In the genomic region with DNA sequence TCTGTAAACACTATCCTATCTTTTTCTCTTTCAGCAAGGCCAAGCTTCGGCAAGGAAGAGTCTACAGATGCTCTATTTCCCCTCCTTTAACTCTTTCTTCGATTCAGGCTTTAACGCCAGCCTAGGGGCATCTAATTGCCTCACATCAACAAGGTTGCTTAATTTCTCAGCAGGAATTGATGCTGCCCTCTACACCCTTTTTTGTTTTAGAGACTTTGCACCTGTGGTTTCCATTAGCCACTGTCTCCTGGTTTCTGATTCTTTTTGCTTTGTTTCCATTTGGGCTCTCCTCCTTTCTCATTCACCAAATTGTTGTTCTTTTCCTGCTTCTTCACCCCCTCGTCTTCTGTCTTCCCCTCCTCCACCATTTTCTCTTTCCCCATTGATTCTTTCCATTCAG, we compare ENCODE assay signal across 20 cellular contexts.
DNase-seq lines count a peak whose midpoint lies in the region; ATAC-seq, FAIRE-seq and TF ChIP-seq lines count a peak whose summit lies in the region.
"Had no signal": no experiment of that assay in that cellular context is flagged by ENCODE, and none has a peak within 500 bp of the region (broad histone marks: within the 10 kb centered on the region; RNA-seq: fewer than 3 reads in every experiment).

No MANE protein-coding gene starts in this region.

- H3F3A ChIP-seq in neural progenitor cell (ENCODE audit: low read depth) (no peaks in the 10 kb centered on the region), GM23248 (ENCODE audit: insufficient read depth) (no peaks in the 10 kb centered on the region)

- in situ Hi-C loops in K562 (cut with MboI): no loop called here
- in situ Hi-C loops in GM23248 (cut with MboI): no loop called here

- POLR2A ChIA-PET in K562 (lab: Yijun Ruan, JAX): interaction anchor here (1.5 kb wide), 1 partner anchor 10 kb away, joined by 7 read pairs; no protein-coding TSS in a partner anchor

- H2AFZ ChIP-seq in K562 (ENCODE audit: low read depth, low read length) (peak overlapping the region; percentile 58; the same call in 1 of the 2 replicates), neural progenitor cell (replicated peaks) (no peak overlapping the region), GM23248 (no peak overlapping the region)

- WGBS in K562 (ENCODE audit: insufficient coverage, low coverage, missing lambda C conversion rate): 26% methylated on average over 4 of the region's 4 CpGs
- 82 to 83% methylated on average over 4 of the region's 4 CpGs for WGBS in GM23248 (ENCODE audit: low coverage in 1 of 2, low lambda C conversion rate in 2 of 2, missing lambda C conversion rate in 2 of 2), 2 experiments

- H3K9me1 ChIP-seq in K562 (ENCODE audit: control insufficient read depth, insufficient read depth, low read length): no peaks in the 10 kb centered on the region

- H3K4me1 Mint-ChIP-seq in neural progenitor cell: no peaks in the 10 kb centered on the region

- no peak for TF ChIP-seq POLR2A in K562 (conservative IDR thresholded peaks at IDR 0.05)

- TF ChIP-seq CTCF in K562 (IDR thresholded peaks at IDR 0.05 in 2 of 3, conservative IDR thresholded peaks at IDR 0.05 in 1 of 3; ENCODE audit: insufficient read depth in 2 of 3, low read depth in 1 of 3, low read length in 3 of 3) (no peak), neural progenitor cell (IDR thresholded peaks at IDR 0.05) (no peak), left lung (IDR thresholded peaks at IDR 0.05) (no peak)

- ATAC-seq in K562 (peak; percentile 17; the same call in 1 of the 3 replicates), left lung (no peak)
- ATAC-seq: A549 had no signal

- H3K4me3 ChIP-seq in K562 (no peak overlapping the region), neural progenitor cell (no peak overlapping the region), left lung (no peak overlapping the region), GM23248 (no peak overlapping the region)
- H3K4me3 ChIP-seq: A549 had no signal

- no peaks in the 10 kb centered on the region for H3K79me2 ChIP-seq in K562 (ENCODE audit: control insufficient read depth, insufficient read depth, low read length)
- no peaks in the 10 kb centered on the region for H3K79me2 ChIP-seq in neural progenitor cell (ENCODE audit: low read depth)
- H3K79me2 ChIP-seq in GM23248 (ENCODE audit: insufficient read depth): no peaks in the 10 kb centered on the region

- no TSS peak for BruUV-seq in K562 (replicated peaks; lab: Mats Ljungman, UMichigan)

- H3K27ac ChIP-seq in K562 (ENCODE audit: extremely low read depth, low read depth, low read length) (no peak overlapping the region), neural progenitor cell (no peak overlapping the region), left lung (no peak overlapping the region), GM23248 (no peak overlapping the region)
- H3K27ac ChIP-seq: 22Rv1, A549, C4-2B, HL-60 had no signal

- H3K4me2 ChIP-seq in K562 (ENCODE audit: insufficient read depth, low read length): no peak overlapping the region; the same call in 1 of the 2 replicates
- H3K4me2 ChIP-seq in neural progenitor cell: peak overlapping the region; percentile 35
- no peak overlapping the region for H3K4me2 ChIP-seq in GM23248 (ENCODE audit: unreplicated experiment)
- H3K4me2 ChIP-seq: A549 had no signal

- intact Hi-C loops in K562 (cut with micrococcal nuclease) (no loop called here), left lung (cut with DNase I) (no loop called here)

- H3K9me3 ChIP-seq in K562 (replicated peaks; ENCODE audit: control insufficient read depth, insufficient read depth, low read depth, low read length): no peaks in the 10 kb centered on the region
- no peaks in the 10 kb centered on the region for H3K9me3 ChIP-seq in neural progenitor cell (ENCODE audit: low read depth)
- no peaks in the 10 kb centered on the region for H3K9me3 ChIP-seq in left lung
- no peaks in the 10 kb centered on the region for H3K9me3 ChIP-seq in GM23248 (ENCODE audit: low read depth)
- H3K9me3 ChIP-seq: A549 had no signal

- H3K36me3 Mint-ChIP-seq in neural progenitor cell: no peaks in the 10 kb centered on the region

- DNase-seq in NCI-H748 (lab: John Stamatoyannopoulos, UW; ENCODE audit: unreplicated experiment) (peak; percentile 2), NCI-H748 treated with DMSO at 0.1 percent for 48 hours (lab: John Stamatoyannopoulos, UW) (no peak), K562 (ENCODE audit: extremely low read depth in 1 of 4, low spot score in 3 of 4) (no peak), neural progenitor cell (ENCODE audit: low spot score) (peak; percentile 39), left lung (no peak), GM23248 (no peak)
- no peak for DNase-seq in stimulated activated CD4-positive, alpha-beta T cell treated with anti-CD3 and anti-CD28 coated beads, Interleukin-12 subunit alpha, Interleukin-12 subunit beta, amount 100 ng/mL, for 4 hours
- DNase-seq: AML-193; Caco-2; CD4-positive, alpha-beta T cell; DMS79; GDM1; HCEC 1CT; HFFc6 had no signal

- H4K20me1 ChIP-seq in K562 (replicated peaks; ENCODE audit: control insufficient read depth, insufficient read depth, low read length): no peaks in the 10 kb centered on the region
- H4K20me1 ChIP-seq in neural progenitor cell (ENCODE audit: low read depth): no peaks in the 10 kb centered on the region
- H4K20me1 ChIP-seq in GM23248 (ENCODE audit: insufficient read depth): no peaks in the 10 kb centered on the region

- H3K27me3 Mint-ChIP-seq in neural progenitor cell (ENCODE audit: insufficient read depth, low read depth): peaks cover 3% of the 10 kb centered on the region
- H3K27me3 Mint-ChIP-seq: CD4-positive, alpha-beta T cell had no signal

- H3K4me1 ChIP-seq in K562 (replicated peaks in 1 of 2; ENCODE audit: control insufficient read depth in 2 of 2, insufficient read depth in 2 of 2, low read length in 2 of 2): peaks cover 0 to 27% of the 10 kb centered on the region in 2 experiments; a peak in 3 of 5 replicates
- peaks cover 14% of the 10 kb centered on the region for H3K4me1 ChIP-seq in neural progenitor cell
- H3K4me1 ChIP-seq in left lung: peaks cover 0 to 21% of the 10 kb centered on the region in 2 donors
- H3K4me1 ChIP-seq in GM23248 (ENCODE audit: insufficient read depth): no peaks in the 10 kb centered on the region
- H3K4me1 ChIP-seq: A549 had no signal

- no peak overlapping the region for H3K4me3 Mint-ChIP-seq in neural progenitor cell
- H3K4me3 Mint-ChIP-seq: CD4-positive, alpha-beta T cell; HFFc6 had no signal

- H3K27ac Mint-ChIP-seq in neural progenitor cell: no peak overlapping the region
- H3K27ac Mint-ChIP-seq: CD4-positive, alpha-beta T cell; HFFc6 had no signal

- no peaks in the 10 kb centered on the region for H3K9me2 ChIP-seq in GM23248 (ENCODE audit: insufficient read depth)

- CTCF ChIA-PET in K562 (lab: Yijun Ruan, JAX; ENCODE audit: low intra/inter-chr PET ratio): no interaction called here

- no peaks in the 10 kb centered on the region for H3K9me3 Mint-ChIP-seq in neural progenitor cell
- H3K9me3 Mint-ChIP-seq: CD4-positive, alpha-beta T cell; HFFc6 had no signal

- H3K9ac ChIP-seq in K562 (ENCODE audit: insufficient read depth in 1 of 2, low read depth in 2 of 2, low read length in 2 of 2): no peak overlapping the region
- no peak overlapping the region for H3K9ac ChIP-seq in neural progenitor cell
- H3K9ac ChIP-seq in GM23248: no peak overlapping the region

- no peak for TF ChIP-seq EP300 in K562 (IDR thresholded peaks at IDR 0.05; ENCODE audit: low read length)

- no peaks in the 10 kb centered on the region for H3K27me3 ChIP-seq in K562 (ENCODE audit: control insufficient read depth in 2 of 2, insufficient read depth in 2 of 2, low read length in 2 of 2)
- H3K27me3 ChIP-seq in neural progenitor cell: peaks cover 19% of the 10 kb centered on the region
- no peaks in the 10 kb centered on the region for H3K27me3 ChIP-seq in left lung
- no peaks in the 10 kb centered on the region for H3K27me3 ChIP-seq in GM23248 (replicated peaks; ENCODE audit: insufficient read depth)

- no peak for FAIRE-seq in K562 (lab: Jason Lieb, UNC)
- FAIRE-seq: A549, D721Med, GM12892 had no signal

- TF ChIP-seq RAD21 in K562 (CRISPR knock-in tag; conservative IDR thresholded peaks at IDR 0.05 in 1 of 2, IDR thresholded peaks at IDR 0.05 in 1 of 2): no peak

- H3K36me3 ChIP-seq in K562 (ENCODE audit: control insufficient read depth, insufficient read depth, low read length): no peaks in the 10 kb centered on the region; the same call in 2 of the 3 replicates
- no peaks in the 10 kb centered on the region for H3K36me3 ChIP-seq in neural progenitor cell
- H3K36me3 ChIP-seq in left lung: no peaks in the 10 kb centered on the region
- H3K36me3 ChIP-seq in GM23248 (ENCODE audit: low read depth): no peaks in the 10 kb centered on the region

TF ChIP-seq in K562, 482 proteins besides CTCF, POLR2A, EP300 and RAD21:
- TF ChIP-seq TBP (optimal IDR thresholded peaks at IDR 0.05; ENCODE audit: low read depth, low read length) (no peak), STAT5A (IDR thresholded peaks at IDR 0.05; ENCODE audit: borderline replicate concordance, low read length) (0 out of 2 replicates have a peak, but pooled peaks have one; percentile 8), MAZ (CRISPR knock-in tag; conservative IDR thresholded peaks at IDR 0.05 in 1 of 2, IDR thresholded peaks at IDR 0.05 in 1 of 2) (peak in 1 of 2 experiments; percentile 36; a peak in 1 of 4 replicates), BACH1 (tag; IDR thresholded peaks at IDR 0.05) (no peak)
- TF ChIP-seq, protein P1, sequence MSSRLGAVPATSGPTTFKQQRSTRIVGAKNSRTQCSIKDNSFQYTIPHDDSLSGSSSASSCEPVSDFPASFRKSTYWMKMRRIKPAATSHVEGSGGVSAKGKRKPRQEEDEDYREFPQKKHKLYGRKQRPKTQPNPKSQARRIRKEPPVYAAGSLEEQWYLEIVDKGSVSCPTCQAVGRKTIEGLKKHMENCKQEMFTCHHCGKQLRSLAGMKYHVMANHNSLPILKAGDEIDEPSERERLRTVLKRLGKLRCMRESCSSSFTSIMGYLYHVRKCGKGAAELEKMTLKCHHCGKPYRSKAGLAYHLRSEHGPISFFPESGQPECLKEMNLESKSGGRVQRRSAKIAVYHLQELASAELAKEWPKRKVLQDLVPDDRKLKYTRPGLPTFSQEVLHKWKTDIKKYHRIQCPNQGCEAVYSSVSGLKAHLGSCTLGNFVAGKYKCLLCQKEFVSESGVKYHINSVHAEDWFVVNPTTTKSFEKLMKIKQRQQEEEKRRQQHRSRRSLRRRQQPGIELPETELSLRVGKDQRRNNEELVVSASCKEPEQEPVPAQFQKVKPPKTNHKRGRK (tag; IDR thresholded peaks at IDR 0.05): peak; percentile 49

Comparison
In these comparisons a context has a peak if more than half of its experiments do, and no peak if none do; other contexts are left out.
1. DNase-seq: peak in NCI-H748 (single experiment) and neural progenitor cell (single experiment); none in NCI-H748 treated with DMSO at 0.1 percent for 48 hours (single experiment), K562 (0 of 4), left lung (0 of 2), stimulated activated CD4-positive, alpha-beta T cell treated with anti-CD3 and anti-CD28 coated beads, Interleukin-12 subunit alpha, Interleukin-12 subunit beta, amount 100 ng/mL, for 4 hours (single experiment) and GM23248 (single experiment).